Comparison of ENCODE assay signal across 1 cellular context in the genomic region with DNA sequence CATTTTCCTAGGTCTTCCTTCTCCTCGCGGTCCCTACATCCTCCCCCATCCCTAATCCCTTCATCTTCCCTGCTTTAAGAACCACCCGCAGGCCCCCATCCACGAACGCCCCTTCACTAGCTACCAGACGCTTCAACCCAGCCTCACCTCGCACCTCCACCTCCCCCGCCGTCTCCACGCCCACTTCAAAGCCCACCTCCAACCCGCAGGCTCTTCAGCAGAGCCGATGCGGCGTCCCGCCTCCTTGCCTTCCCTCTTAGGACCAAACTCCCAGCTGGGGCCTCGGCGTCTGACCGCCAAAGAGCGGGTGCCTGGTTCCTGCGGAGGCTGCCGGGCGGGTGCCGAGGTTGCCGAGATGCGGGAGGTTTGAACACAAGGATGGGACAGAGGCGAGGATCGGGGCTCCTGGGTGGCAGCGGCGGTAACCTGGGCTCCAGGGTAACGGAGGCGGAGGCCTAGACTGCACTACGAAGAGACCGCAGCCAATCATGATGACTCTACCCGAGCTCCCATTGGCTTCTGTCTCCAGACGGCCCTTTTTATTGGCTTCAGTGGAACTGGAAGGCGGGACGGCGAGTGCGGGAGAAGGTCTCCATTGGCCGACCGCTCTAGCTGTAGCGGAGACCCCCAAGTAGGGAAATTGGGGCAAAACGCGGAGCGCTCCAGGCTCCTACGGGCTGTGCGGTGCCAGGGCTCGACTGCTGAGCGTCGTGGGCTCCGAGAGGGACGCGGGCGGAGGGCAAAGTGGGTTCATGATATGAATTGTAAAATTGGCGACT.
TF ChIP-seq lines count a peak whose summit lies in the region.

Gene LCA5, minus strand, starts transcription at position 462 of the 779 bp plus-strand sequence. CDS start 18,536 bp downstream, outside the sequence.

TF ChIP-seq in IMR-90, 13 proteins besides CTCF, POLR2A, EP300 and RAD21:
- TF ChIP-seq ELK1 (IDR thresholded peaks at IDR 0.05; ENCODE audit: borderline replicate concordance, low read depth, low read length) (no peak), MXI1 (IDR thresholded peaks at IDR 0.05; ENCODE audit: borderline replicate concordance, low read depth, low read length) (no peak), FOS (IDR thresholded peaks at IDR 0.05; ENCODE audit: low read depth, low read length) (0 out of 2 replicates have a peak, but pooled peaks have one; percentile 3), SMC3 (IDR thresholded peaks at IDR 0.05; ENCODE audit: low read depth, low read length) (no peak), RFX5 (IDR thresholded peaks at IDR 0.05; ENCODE audit: low read depth, low read length) (no peak), NFE2L2 (IDR thresholded peaks at IDR 0.05; ENCODE audit: low read depth, low read length) (no peak), CHD1 (IDR thresholded peaks at IDR 0.05; ENCODE audit: low read depth, low read length) (no peak), BHLHE40 (IDR thresholded peaks at IDR 0.05; ENCODE audit: low read depth, low read length) (no peak), MAFK (IDR thresholded peaks at IDR 0.05; ENCODE audit: low read depth, low read length) (no peak), RCOR1 (IDR thresholded peaks at IDR 0.05; ENCODE audit: insufficient replicate concordance, low read length) (no peak), MAZ (IDR thresholded peaks at IDR 0.05; ENCODE audit: borderline replicate concordance, low read depth, low read length) (peak; percentile 29; the same call in 1 of the 2 replicates), USF2 (IDR thresholded peaks at IDR 0.05; ENCODE audit: low read depth, low read length) (no peak), CEBPB (IDR thresholded peaks at IDR 0.05; ENCODE audit: low read depth, low read length) (no peak)
